Comparison of ENCODE assay signal across 12 cellular contexts in genomic region chr2:216536725-216537124, GRCh38. TPM values are rescaled to one million over a fixed set of nuclear protein-coding genes. Genes with fewer than 3 reads are reported as not detected.
DNase-seq lines count a peak whose midpoint lies in the region; ATAC-seq, FAIRE-seq and TF ChIP-seq lines count a peak whose summit lies in the region.
"Had no signal": no experiment of that assay in that cellular context is flagged by ENCODE, and none has a peak within 500 bp of the region (broad histone marks: within the 10 kb centered on the region; RNA-seq: fewer than 3 reads in every experiment).

No MANE protein-coding gene starts in this region.

- H4K20me1 ChIP-seq in HepG2 (ENCODE audit: insufficient read depth, low read length) = no peaks in the 10 kb centered on the region

- H3K36me3 ChIP-seq in HepG2 (replicated peaks in 1 of 2; ENCODE audit: control insufficient read depth in 1 of 2, insufficient read depth in 2 of 2, low read length in 2 of 2) = no peaks in the 10 kb centered on the region
- no peaks in the 10 kb centered on the region for H3K36me3 ChIP-seq in right lobe of liver
- no peaks in the 10 kb centered on the region for H3K36me3 ChIP-seq in mesenchymal stem cell (ENCODE audit: control insufficient read depth in 1 of 2, insufficient read depth in 2 of 2, low read depth in 1 of 2, low read length in 2 of 2)
- H3K36me3 ChIP-seq in vagina = no peaks in the 10 kb centered on the region
- H3K36me3 ChIP-seq: neutrophil had no signal

- TF ChIP-seq CTCF in HepG2 (CRISPR knock-in tag; IDR thresholded peaks at IDR 0.05) (no peak), right lobe of liver (IDR thresholded peaks at IDR 0.05) (no peak), choroid plexus epithelial cell (conservative IDR thresholded peaks at IDR 0.05; ENCODE audit: low read depth, low read length) (no peak), vagina (IDR thresholded peaks at IDR 0.05) (no peak)

- no TSS peak for BruUV-seq in HepG2 (replicated peaks; lab: Mats Ljungman, UMichigan)

- no peak for FAIRE-seq in HepG2 (lab: Jason Lieb, UNC)

- H2AFZ ChIP-seq in HepG2 (ENCODE audit: low read length) (peak overlapping the region; percentile 22), mesenchymal stem cell (ENCODE audit: low read depth, low read length) (peak overlapping the region; percentile 62)

- H3K4me2 ChIP-seq in HepG2 (ENCODE audit: low read depth, low read length) (no peak overlapping the region), mesenchymal stem cell (ENCODE audit: low read length, poor library complexity, severe bottlenecking) (no peak overlapping the region)

- H3K23ac ChIP-seq in mesenchymal stem cell (ENCODE audit: low read length in 2 of 2) = no peak overlapping the region

- H2BK15ac ChIP-seq in mesenchymal stem cell (ENCODE audit: low read depth, poor library complexity, severe bottlenecking) = no peak overlapping the region

- H3K27ac ChIP-seq in HepG2 (ENCODE audit: extremely low read length, insufficient read depth, low read length) (no peak overlapping the region), right lobe of liver (no peak overlapping the region), mesenchymal stem cell (ENCODE audit: low read length, poor library complexity, severe bottlenecking) (no peak overlapping the region), vagina (peak overlapping the region; percentile 83)
- H3K27ac ChIP-seq: neutrophil had no signal

- TF ChIP-seq EP300 in HepG2 (IDR thresholded peaks at IDR 0.05; ENCODE audit: low read depth in 2 of 2, low read length in 2 of 2) = no peak
- no peak for TF ChIP-seq EP300 in HepG2 (CRISPR knock-in tag; IDR thresholded peaks at IDR 0.05; ENCODE audit: borderline replicate concordance)

- no peaks in the 10 kb centered on the region for H3K79me2 ChIP-seq in HepG2 (ENCODE audit: insufficient read depth, low read length)

- H3K9me3 ChIP-seq in HepG2 (ENCODE audit: low read length) (no peaks in the 10 kb centered on the region), right lobe of liver (no peaks in the 10 kb centered on the region), mesenchymal stem cell (ENCODE audit: control insufficient read depth, low read length) (no peaks in the 10 kb centered on the region), vagina (no peaks in the 10 kb centered on the region)
- H3K9me3 ChIP-seq: neutrophil had no signal

- H3K4me1 ChIP-seq in HepG2 (ENCODE audit: insufficient read depth, low read length) (peaks cover 82% of the 10 kb centered on the region), right lobe of liver (peaks cover 0 to 27% (median 11%) of the 10 kb centered on the region in 4 donors), mesenchymal stem cell (ENCODE audit: control insufficient read depth, insufficient read depth, low read depth, low read length) (peaks cover 28% of the 10 kb centered on the region), vagina (peaks cover 49% of the 10 kb centered on the region)

- CTCF ChIA-PET in HepG2 (lab: Yijun Ruan, JAX; ENCODE audit: low intra/inter-chr PET ratio, low total read pairs) = no interaction called here

- no peak overlapping the region for H2BK5ac ChIP-seq in mesenchymal stem cell (ENCODE audit: low read depth, low read length, poor library complexity, severe bottlenecking)

- POLR2A ChIA-PET in HepG2 (lab: Yijun Ruan, JAX) = no interaction called here

- H2BK120ac ChIP-seq in mesenchymal stem cell (ENCODE audit: low read depth, low read length) = no peak overlapping the region

- WGBS in HepG2 (ENCODE audit: low lambda C conversion rate) = 60% methylated on average over 6 of the region's 6 CpGs
- WGBS in right lobe of liver (ENCODE audit: insufficient coverage, low coverage, low lambda C conversion rate, missing lambda C conversion rate) = 68% methylated on average over 4 of the region's 6 CpGs
- 29% methylated on average over 6 of the region's 6 CpGs for WGBS in mesenchymal stem cell

- ATAC-seq in HepG2 (no peak), right lobe of liver (no peak), HG03108 (IDR thresholded peaks at IDR 0.05; ENCODE audit: unreplicated experiment) (no peak), HG02852 (IDR thresholded peaks at IDR 0.05; ENCODE audit: unreplicated experiment) (no peak)

- H3K4me3 ChIP-seq in HepG2 (replicated peaks in 1 of 3; ENCODE audit: insufficient read depth in 1 of 3, low read depth in 2 of 3, low read length in 3 of 3) (no peak overlapping the region), right lobe of liver (no peak overlapping the region), choroid plexus epithelial cell (ENCODE audit: low read depth, low read length) (no peak overlapping the region), mesenchymal stem cell (ENCODE audit: insufficient read depth in 1 of 2, low read depth in 1 of 2, low read length in 2 of 2) (no peak overlapping the region), vagina (no peak overlapping the region)

- peak overlapping the region in 1 of 2 experiments; percentile 76 for H3K14ac ChIP-seq in mesenchymal stem cell (ENCODE audit: low read length in 2 of 2)

- DNase-seq in HepG2 (ENCODE audit: low spot score) (no peak), right lobe of liver (no peak), choroid plexus epithelial cell (ENCODE audit: low read depth) (peak; percentile 80), mesenchymal stem cell (peak; percentile 54), vagina (ENCODE audit: extremely low spot score in 2 of 2) (peak in 1 of 2 donors; percentile 95), GOT3 (lab: John Stamatoyannopoulos, UW) (no peak)
- DNase-seq: activated CD4-positive, alpha-beta T cell treated with anti-CD3 and anti-CD28 coated beads for 1 hour; activated naive CD4-positive, alpha-beta T cell treated with Interleukin-2 at 50 U/mL for 16 hours; trophoblast cell had no signal

- peak overlapping the region; percentile 46 for H4K8ac ChIP-seq in mesenchymal stem cell (ENCODE audit: low read length)

- in situ Hi-C loops in HepG2 (cut with HindIII; ENCODE audit: extremely low pct_ligation_motif_present, low pct_unique_long_range_greater_than_20kb) = no loop called here

- no peak overlapping the region for H2AK5ac ChIP-seq in mesenchymal stem cell (ENCODE audit: low read length, severe bottlenecking)

- intact Hi-C loops in HepG2 (cut with micrococcal nuclease; ENCODE audit: unreplicated experiment) = no loop called here
- intact Hi-C loops in right lobe of liver (cut with DNase I) = no loop called here
- intact Hi-C loops in vagina (cut with DNase I) = no loop called here

- H4K91ac ChIP-seq in mesenchymal stem cell (ENCODE audit: low read length) = peak overlapping the region; percentile 90

- peak overlapping the region; percentile 24 to 43 for H3K4ac ChIP-seq in mesenchymal stem cell (ENCODE audit: low read depth in 1 of 2, low read length in 2 of 2)

- H3K9ac ChIP-seq in HepG2 (ENCODE audit: insufficient read depth, low read depth, low read length) (no peak overlapping the region), mesenchymal stem cell (ENCODE audit: low read length) (no peak overlapping the region)

- H3K27me3 ChIP-seq in HepG2 (ENCODE audit: control insufficient read depth in 1 of 2, insufficient read depth in 2 of 2, low read length in 2 of 2) (0 out of 5 replicates have a peak, but pooled peaks cover 0 to 8% of the 10 kb centered on the region in 2 experiments), right lobe of liver (no peaks in the 10 kb centered on the region), mesenchymal stem cell (ENCODE audit: control insufficient read depth in 1 of 2, insufficient read depth in 1 of 2, low read length in 2 of 2) (peaks cover 0 to 4% of the 10 kb centered on the region in 2 experiments), vagina (no peaks in the 10 kb centered on the region)
- H3K27me3 ChIP-seq: neutrophil had no signal

- H3K18ac ChIP-seq in mesenchymal stem cell (ENCODE audit: low read depth in 1 of 2, low read length in 2 of 2) = peak overlapping the region; percentile 59 to 77

- TF ChIP-seq RAD21 in HepG2 (CRISPR knock-in tag; IDR thresholded peaks at IDR 0.05) = no peak

- TF ChIP-seq POLR2A in HepG2 (IDR thresholded peaks at IDR 0.05; ENCODE audit: insufficient read depth in 1 of 2, low read depth in 2 of 2, low read length in 2 of 2) = no peak
- TF ChIP-seq POLR2A in right lobe of liver (IDR thresholded peaks at IDR 0.05) = no peak
- TF ChIP-seq POLR2A in vagina (IDR thresholded peaks at IDR 0.05) = no peak

- peak overlapping the region; percentile 66 to 80 for H2BK12ac ChIP-seq in mesenchymal stem cell (ENCODE audit: low read length in 2 of 2)

- no peaks in the 10 kb centered on the region for H3K79me1 ChIP-seq in mesenchymal stem cell (replicated peaks; ENCODE audit: low read length, poor library complexity, severe bottlenecking)

RNA-seq across cellular contexts. Expression of gene RPL37A, which starts 38.1 kb away (rescaled TPM):
- total RNA-seq in HepG2 (2016; rRNA removed; fragmentation: Illumina TruSeq; extraction: Trizol) = 6,902 and 7,071 TPM in 2 replicates
- total RNA-seq in HepG2 (2016; cell fraction: cytosol; rRNA removed; fragmentation: Illumina TruSeq; extraction: Trizol; ENCODE audit: low read depth) = 11,484 and 12,287 TPM in 2 replicates
- total RNA-seq in HepG2 (2016; cell fraction: insoluble cytoplasmic fraction; rRNA removed; fragmentation: Illumina TruSeq; extraction: Trizol) = 6,918 and 7,424 TPM in 2 replicates
- 16,795 and 17,457 TPM in 2 replicates for total RNA-seq in HepG2 (2016; cell fraction: membrane; rRNA removed; fragmentation: Illumina TruSeq; extraction: Trizol)
- total RNA-seq in HepG2 (2016; cell fraction: nucleus; rRNA removed; fragmentation: Illumina TruSeq; extraction: Trizol) = 2,427 and 2,707 TPM in 2 replicates
- 7,317 and 7,910 TPM in 2 replicates for polyA plus RNA-seq in HepG2 (2011; rRNA removed)
- polyA plus RNA-seq in HepG2 (2011; cell fraction: cytosol; rRNA removed) = 3,435 and 3,576 TPM in 2 replicates
- polyA plus RNA-seq in HepG2 (2011; cell fraction: nucleus; rRNA removed) = 934 and 1,174 TPM in 2 replicates
- 7,692 and 8,090 TPM in 2 replicates for polyA plus RNA-seq in HepG2 (2012)
- 11,969 and 13,234 TPM in 2 replicates for polyA plus RNA-seq in HepG2 (2016; cell fraction: cytosol; fragmentation: Illumina TruSeq; extraction: Trizol; ENCODE audit: low read depth)
- 6,005 and 6,067 TPM in 2 replicates for polyA plus RNA-seq in HepG2 (2016; cell fraction: insoluble cytoplasmic fraction; fragmentation: Illumina TruSeq; extraction: Trizol; ENCODE audit: low read depth)
- 14,650 and 14,956 TPM in 2 replicates for polyA plus RNA-seq in HepG2 (2016; cell fraction: membrane; fragmentation: Illumina TruSeq; extraction: Trizol; ENCODE audit: low read depth)
- 4,147 and 4,271 TPM in 2 replicates for polyA plus RNA-seq in HepG2 (2016; cell fraction: nucleus; fragmentation: Illumina TruSeq; extraction: Trizol; ENCODE audit: insufficient read depth, low read depth)
- polyA minus RNA-seq in HepG2 (2011; rRNA and poly(A)+ RNA removed; ENCODE audit: low replicate concordance) = 537 and 682 TPM in 2 replicates
- polyA minus RNA-seq in HepG2 (2011; cell fraction: cytosol; rRNA and poly(A)+ RNA removed) = 1,971 TPM in 2 replicates
- polyA minus RNA-seq in HepG2 (2011; cell fraction: nucleus; rRNA and poly(A)+ RNA removed) = 601 and 721 TPM in 2 replicates
- 100 to 1,000 TPM; 383 to 894 (median 710) TPM for total RNA-seq in right lobe of liver
- 9,229 TPM for polyA plus RNA-seq in mesenchymal stem cell (2013, experiment 1 of 2)
- 8,918 TPM for polyA plus RNA-seq in mesenchymal stem cell (2013, experiment 2 of 2)
- 1,089 TPM for total RNA-seq in vagina

Comparison
In these comparisons a context has a peak if more than half of its experiments do, and no peak if none do; other contexts are left out.
1. DNase-seq: peak in choroid plexus epithelial cell (single experiment) and mesenchymal stem cell (single experiment); none in HepG2 (single experiment), right lobe of liver (0 of 3) and GOT3 (single experiment).